ENCODE assay signal across 13 cellular contexts in the genomic region with DNA sequence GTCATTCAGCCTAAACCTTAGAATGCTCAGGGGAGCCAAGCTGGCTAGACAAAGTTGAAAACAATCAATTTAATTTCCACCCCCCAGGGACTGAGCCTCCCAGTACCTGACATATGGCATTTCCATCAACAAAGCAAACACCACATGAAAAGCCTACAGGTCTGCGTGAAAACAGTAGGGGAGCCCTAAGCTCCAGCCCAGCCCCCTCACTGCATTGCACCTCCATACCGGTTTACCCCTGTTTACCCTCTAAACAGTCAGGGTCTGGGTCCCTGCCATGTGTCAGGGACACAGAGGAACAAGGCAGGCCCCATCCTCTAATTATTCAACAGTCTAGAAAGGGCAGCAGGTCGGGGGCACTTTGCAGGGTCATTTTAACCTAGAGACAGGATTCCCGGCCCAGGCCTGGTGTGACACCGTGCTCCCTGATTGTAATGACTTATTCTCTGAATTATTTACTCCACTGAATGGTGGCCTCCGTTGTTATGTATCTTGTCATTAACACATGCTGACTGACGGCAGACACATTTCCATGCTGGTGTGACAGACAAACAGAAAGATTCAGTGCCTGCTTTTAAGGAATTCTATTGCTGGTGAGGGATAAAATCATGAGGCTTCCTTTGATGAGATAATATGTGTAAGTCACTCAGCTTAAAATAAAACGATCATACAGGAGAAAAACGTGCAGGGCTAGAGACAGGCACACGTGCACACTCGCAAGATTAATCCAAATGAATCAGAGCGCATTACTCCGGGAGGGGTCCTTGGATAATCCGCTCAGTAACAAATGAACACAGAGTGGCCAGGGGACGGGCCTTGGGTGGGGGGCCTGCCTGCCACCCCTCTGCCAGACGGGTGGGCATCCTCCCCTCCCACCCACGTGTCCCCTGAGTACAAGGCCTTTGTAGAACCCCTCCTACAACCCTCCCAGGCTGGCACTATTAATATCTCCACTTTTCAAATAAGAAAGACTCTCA. TPM values are rescaled to one million over a fixed set of nuclear protein-coding genes. Genes with fewer than 3 reads are reported as not detected.
DNase-seq lines count a peak whose midpoint lies in the region; ATAC-seq, FAIRE-seq and TF ChIP-seq lines count a peak whose summit lies in the region.
"Had no signal": no experiment of that assay in that cellular context is flagged by ENCODE, and none has a peak within 500 bp of the region (broad histone marks: within the 10 kb centered on the region; RNA-seq: fewer than 3 reads in every experiment).

No MANE protein-coding gene starts in this region.

- no peak overlapping the region for H3K4me3 ChIP-seq in K562
- H3K4me3 ChIP-seq: body of pancreas had no signal

- CTCF ChIA-PET in K562 (lab: Yijun Ruan, JAX; ENCODE audit: low intra/inter-chr PET ratio), result no interaction called here

- H3K4me1 Mint-ChIP-seq in activated naive CD4-positive, alpha-beta T cell treated with anti-CD3 and anti-CD28 coated beads, Interleukin-2, amount 50 U/mL, for 24 hours, result peaks cover 96% of the 10 kb centered on the region
- H3K4me1 Mint-ChIP-seq in stimulated activated naive B cell treated with anti-CD40 and anti-IgM and Interleukin-4, amounts not matched to agents 10 μg/mL and 1 μg/mL and 100 μg/mL, for 72 hours, result peaks cover 73 to 97% of the 10 kb centered on the region in 2 donors

- H3K79me2 ChIP-seq in K562 (ENCODE audit: control insufficient read depth, insufficient read depth, low read length), result peaks cover 52% of the 10 kb centered on the region

- no peak for TF ChIP-seq POLR2A in K562 (conservative IDR thresholded peaks at IDR 0.05)

- no peak overlapping the region for H2AFZ ChIP-seq in K562 (ENCODE audit: low read depth, low read length)

- no peaks in the 10 kb centered on the region; the same call in 2 of the 3 replicates for H3K36me3 ChIP-seq in K562 (ENCODE audit: control insufficient read depth, insufficient read depth, low read length)

- no peak overlapping the region for H3K9ac ChIP-seq in K562 (ENCODE audit: insufficient read depth in 1 of 2, low read depth in 2 of 2, low read length in 2 of 2)

- intact Hi-C loops in K562 (cut with micrococcal nuclease), result no loop called here

- H3K36me3 Mint-ChIP-seq in activated naive CD4-positive, alpha-beta T cell treated with anti-CD3 and anti-CD28 coated beads, Interleukin-2, amount 50 U/mL, for 24 hours, result peaks cover 3% of the 10 kb centered on the region
- H3K36me3 Mint-ChIP-seq in stimulated activated naive B cell treated with anti-CD40 and anti-IgM and Interleukin-4, amounts not matched to agents 10 μg/mL and 1 μg/mL and 100 μg/mL, for 72 hours, result peaks cover 28 to 52% of the 10 kb centered on the region in 2 donors

- no TSS peak for BruUV-seq in K562 (replicated peaks; lab: Mats Ljungman, UMichigan)

- H3K27ac ChIP-seq in K562 (ENCODE audit: extremely low read depth, low read depth, low read length), result no peak overlapping the region
- H3K27ac ChIP-seq: body of pancreas had no signal

- POLR2A ChIA-PET in K562 (lab: Yijun Ruan, JAX), result interaction anchor here (0.6 kb wide), 1 partner anchor 789 kb away, joined by 4 read pairs; no protein-coding TSS in a partner anchor

- H3K4me2 ChIP-seq in K562 (ENCODE audit: insufficient read depth, low read length), result no peak overlapping the region

- no peaks in the 10 kb centered on the region for H3K9me3 ChIP-seq in K562 (replicated peaks; ENCODE audit: control insufficient read depth, insufficient read depth, low read depth, low read length)
- H3K9me3 ChIP-seq: body of pancreas had no signal

- ATAC-seq in K562 (no peak), HG02840 (IDR thresholded peaks at IDR 0.05; ENCODE audit: low FRiP score, unreplicated experiment) (no peak)
- ATAC-seq in stimulated activated naive B cell treated with anti-CD40 and anti-IgM and Interleukin-4, amounts not matched to agents 10 μg/mL and 1 μg/mL and 100 μg/mL, for 72 hours (replicated peaks), result no peak
- ATAC-seq: body of pancreas, left ventricle myocardium superior had no signal

- H3K27ac Mint-ChIP-seq in activated naive CD4-positive, alpha-beta T cell treated with anti-CD3 and anti-CD28 coated beads, Interleukin-2, amount 50 U/mL, for 24 hours, result peak overlapping the region; percentile 84
- peak overlapping the region; percentile 89 for H3K27ac Mint-ChIP-seq in stimulated activated naive B cell treated with anti-CD40 and anti-IgM and Interleukin-4, amounts not matched to agents 10 μg/mL and 1 μg/mL and 100 μg/mL, for 72 hours

- peaks cover 5 to 21% of the 10 kb centered on the region in 2 experiments; a peak in 3 of 5 replicates for H3K4me1 ChIP-seq in K562 (replicated peaks in 1 of 2; ENCODE audit: control insufficient read depth in 2 of 2, insufficient read depth in 2 of 2, low read length in 2 of 2)

- 67% methylated on average over 12 of the region's 17 CpGs for WGBS in K562 (ENCODE audit: insufficient coverage, low coverage, missing lambda C conversion rate)

- no peaks in the 10 kb centered on the region for H4K20me1 ChIP-seq in K562 (replicated peaks; ENCODE audit: control insufficient read depth, insufficient read depth, low read length)

- H3K27me3 Mint-ChIP-seq in activated naive CD4-positive, alpha-beta T cell treated with anti-CD3 and anti-CD28 coated beads, Interleukin-2, amount 50 U/mL, for 24 hours, result no peaks in the 10 kb centered on the region
- no peaks in the 10 kb centered on the region for H3K27me3 Mint-ChIP-seq in stimulated activated naive B cell treated with anti-CD40 and anti-IgM and Interleukin-4, amounts not matched to agents 10 μg/mL and 1 μg/mL and 100 μg/mL, for 72 hours

- H3K9me1 ChIP-seq in K562 (ENCODE audit: control insufficient read depth, insufficient read depth, low read length), result no peaks in the 10 kb centered on the region

- DNase-seq in activated naive CD4-positive, alpha-beta T cell (lab: John Stamatoyannopoulos, UW), result no peak
- DNase-seq in NCI-H345 treated with DMSO at 0.1 percent for 48 hours (lab: John Stamatoyannopoulos, UW; ENCODE audit: unreplicated experiment) (peak; percentile 18), K562 (ENCODE audit: extremely low read depth in 1 of 4, low spot score in 3 of 4) (no peak), NCI-H526 treated with DMSO at 0.1 percent for 48 hours (lab: John Stamatoyannopoulos, UW) (no peak), NOMO-1 treated with DMSO at 0.1 percent for 48 hours (lab: John Stamatoyannopoulos, UW; ENCODE audit: unreplicated experiment) (no peak)
- no peak for DNase-seq in stimulated activated naive B cell treated with anti-CD40 and anti-IgM and Interleukin-4, amounts not matched to agents 10 μg/mL and 1 μg/mL and 100 μg/mL, for 72 hours
- DNase-seq: activated CD8-positive, alpha-beta memory T cell treated with anti-CD3 and anti-CD28 coated beads, Interleukin-2, amount 50 U/mL, for 4 hours; body of pancreas; left ventricle myocardium superior; OCI-M1 had no signal

- TF ChIP-seq RAD21 in K562 (CRISPR knock-in tag; conservative IDR thresholded peaks at IDR 0.05 in 1 of 2, IDR thresholded peaks at IDR 0.05 in 1 of 2), result no peak

- peak overlapping the region; percentile 53 for H3K4me3 Mint-ChIP-seq in activated naive CD4-positive, alpha-beta T cell treated with anti-CD3 and anti-CD28 coated beads, Interleukin-2, amount 50 U/mL, for 24 hours
- no peak overlapping the region for H3K4me3 Mint-ChIP-seq in stimulated activated naive B cell treated with anti-CD40 and anti-IgM and Interleukin-4, amounts not matched to agents 10 μg/mL and 1 μg/mL and 100 μg/mL, for 72 hours

- H3K9me3 Mint-ChIP-seq in activated naive CD4-positive, alpha-beta T cell treated with anti-CD3 and anti-CD28 coated beads, Interleukin-2, amount 50 U/mL, for 24 hours, result no peaks in the 10 kb centered on the region
- H3K9me3 Mint-ChIP-seq in stimulated activated naive B cell treated with anti-CD40 and anti-IgM and Interleukin-4, amounts not matched to agents 10 μg/mL and 1 μg/mL and 100 μg/mL, for 72 hours, result no peaks in the 10 kb centered on the region

- FAIRE-seq in K562 (lab: Jason Lieb, UNC), result no peak
- FAIRE-seq: endothelial cell of umbilical vein had no signal

- H3K27me3 ChIP-seq in K562 (ENCODE audit: control insufficient read depth in 2 of 2, insufficient read depth in 2 of 2, low read length in 2 of 2), result no peaks in the 10 kb centered on the region
- H3K27me3 ChIP-seq: body of pancreas had no signal

- TF ChIP-seq CTCF in K562 (IDR thresholded peaks at IDR 0.05 in 2 of 3, conservative IDR thresholded peaks at IDR 0.05 in 1 of 3; ENCODE audit: insufficient read depth in 2 of 3, low read depth in 1 of 3, low read length in 3 of 3), result no peak

- TF ChIP-seq EP300 in K562 (IDR thresholded peaks at IDR 0.05; ENCODE audit: low read length), result no peak

- in situ Hi-C loops in K562 (cut with MboI), result no loop called here

TF ChIP-seq in K562, 482 proteins besides CTCF, POLR2A, EP300 and RAD21:
- TF ChIP-seq ZNF12 (CRISPR knock-in tag; IDR thresholded peaks at IDR 0.05), result peak; percentile 83
- no peak for TF ChIP-seq ZKSCAN3 (CRISPR knock-in tag; IDR thresholded peaks at IDR 0.05)

RNA-seq across cellular contexts. Expression of gene CCDC88C, which starts 23.2 kb away (rescaled TPM):
- total RNA-seq in K562 (2011; cell fraction: chromatin; rRNA removed; ENCODE audit: low replicate concordance), result 100 and 139 TPM in 2 replicates
- 63.0 and 67.6 TPM in 2 replicates for total RNA-seq in K562 (2011; cell fraction: nucleolus; rRNA removed)
- 63.9 and 65.4 TPM in 2 replicates for total RNA-seq in K562 (2011; cell fraction: nucleoplasm; rRNA removed)
- total RNA-seq in K562 (2014; rRNA removed) (12.4 and 13.3 TPM in 2 replicates), K562 (2014; rRNA removed; fragmentation: Illumina TruSeq; extraction: Trizol) (11.2 and 12.9 TPM in 2 replicates), K562 (2015; rRNA removed; fragmentation: Illumina TruSeq; extraction: Trizol) (11.3 and 12.2 TPM in 2 replicates), K562 (2021) (16.8 and 22.5 TPM in 2 replicates)
- polyA plus RNA-seq in K562 (2011; rRNA removed) (7.5 and 8.2 TPM in 2 replicates), K562 (2014; fragmentation: Illumina TruSeq; extraction: Trizol) (8.4 and 9.3 TPM in 2 replicates), K562 (2014; fragmentation: Nextera tagmentation; extraction: Ambion mirVana) (under 1 TPM; 0.62 to 0.65 TPM), K562 (2014; rRNA removed) (10.7 and 11.4 TPM in 2 replicates)
- polyA plus RNA-seq in K562 (2011; cell fraction: cytosol; rRNA removed), result 5.8 and 6.7 TPM in 2 replicates
- polyA plus RNA-seq in K562 (2011; cell fraction: nucleus; rRNA removed), result 23.6 and 28.3 TPM in 2 replicates
- polyA plus RNA-seq in K562 (2012), result 8.6 and 10.1 TPM in 2 replicates
- polyA minus RNA-seq in K562 (2011; rRNA and poly(A)+ RNA removed), result 20.0 and 20.9 TPM in 2 replicates
- 7.9 and 12.8 TPM in 2 replicates for polyA minus RNA-seq in K562 (2011; cell fraction: cytosol; rRNA and poly(A)+ RNA removed)
- polyA minus RNA-seq in K562 (2011; cell fraction: nucleus; rRNA and poly(A)+ RNA removed), result 22.8 and 36.1 TPM in 2 replicates
